ENCODE assay signal across 14 cellular contexts in genomic region chr9:73179594-73179993, GRCh38. TPM values are rescaled to one million over a fixed set of nuclear protein-coding genes. Genes with fewer than 3 reads are reported as not detected.
DNase-seq lines count a peak whose midpoint lies in the region; ATAC-seq, FAIRE-seq and TF ChIP-seq lines count a peak whose summit lies in the region.
"Had no signal": no experiment of that assay in that cellular context is flagged by ENCODE, and none has a peak within 500 bp of the region (broad histone marks: within the 10 kb centered on the region; RNA-seq: fewer than 3 reads in every experiment).

No MANE protein-coding gene starts in this region.

- no peaks in the 10 kb centered on the region for H3K4me1 Mint-ChIP-seq in endothelial cell (ENCODE audit: unreplicated experiment)

- H3K9me3 Mint-ChIP-seq in endothelial cell (ENCODE audit: unreplicated experiment), result no peaks in the 10 kb centered on the region
- H3K9me3 Mint-ChIP-seq: stimulated activated naive CD8-positive, alpha-beta T cell treated with anti-CD3 and anti-CD28 coated beads, Interleukin-15, Interleukin-2, amounts not matched to agents 100 ng/mL and 50 ng/mL, for 24 hours had no signal

- TF ChIP-seq CTCF in fibroblast of mammary gland (conservative IDR thresholded peaks at IDR 0.05; ENCODE audit: control insufficient read depth, insufficient read depth, low read depth, low read length), result no peak
- TF ChIP-seq CTCF in endothelial cell (IDR thresholded peaks at IDR 0.05; ENCODE audit: unreplicated experiment), result no peak

- no peaks in the 10 kb centered on the region for H3K79me2 ChIP-seq in ACC112 (ENCODE audit: control insufficient read depth, insufficient read depth, low read length, unreplicated experiment)

- no peak overlapping the region for H3K27ac ChIP-seq in ACC112 (ENCODE audit: low read depth, low read length)

- DNase-seq in MV-4-11 (lab: John Stamatoyannopoulos, UW), result peak; percentile 14
- peak; percentile 79 for DNase-seq in fibroblast of mammary gland (ENCODE audit: low read depth)
- no peak for DNase-seq in HTR-8/SVneo (ENCODE audit: insufficient read length, low spot score)
- DNase-seq in stimulated activated naive CD4-positive, alpha-beta T cell (lab: John Stamatoyannopoulos, UW), result no peak
- DNase-seq in RKO (ENCODE audit: low spot score), result no peak
- no peak for DNase-seq in endothelial cell (ENCODE audit: low spot score)
- DNase-seq: activated CD4-positive, alpha-beta T cell treated with anti-CD3 and anti-CD28 coated beads, Interleukin-2, amount 50 U/mL, for 1 hour; amygdala; C1 segment of cervical spinal cord; erythroblast; SHP77 had no signal

- H2AFZ ChIP-seq in ACC112 (ENCODE audit: low read length, unreplicated experiment), result peak overlapping the region; percentile 0

- peak; percentile 67 for ATAC-seq in GM21447 (IDR thresholded peaks at IDR 0.05; ENCODE audit: unreplicated experiment)

- H3K4me3 ChIP-seq in ACC112 (ENCODE audit: low read depth, low read length) (no peak overlapping the region; the same call in 1 of the 2 replicates), fibroblast of mammary gland (ENCODE audit: control insufficient read depth, low read depth, low read length) (no peak overlapping the region)

- H3K27me3 ChIP-seq in ACC112 (ENCODE audit: insufficient read depth, low read length), result no peaks in the 10 kb centered on the region

- H3K4me3 Mint-ChIP-seq in endothelial cell (ENCODE audit: unreplicated experiment), result no peak overlapping the region
- H3K4me3 Mint-ChIP-seq: stimulated activated naive CD8-positive, alpha-beta T cell treated with anti-CD3 and anti-CD28 coated beads, Interleukin-15, Interleukin-2, amounts not matched to agents 100 ng/mL and 50 ng/mL, for 24 hours had no signal

- no peaks in the 10 kb centered on the region for H3K36me3 Mint-ChIP-seq in endothelial cell (ENCODE audit: low read depth, unreplicated experiment)

- H3K27ac Mint-ChIP-seq in endothelial cell (ENCODE audit: unreplicated experiment), result no peak overlapping the region
- H3K27ac Mint-ChIP-seq: stimulated activated naive CD8-positive, alpha-beta T cell treated with anti-CD3 and anti-CD28 coated beads, Interleukin-15, Interleukin-2, amounts not matched to agents 100 ng/mL and 50 ng/mL, for 24 hours had no signal

- no peaks in the 10 kb centered on the region for H3K27me3 Mint-ChIP-seq in endothelial cell (ENCODE audit: unreplicated experiment)
- H3K27me3 Mint-ChIP-seq: stimulated activated naive CD8-positive, alpha-beta T cell treated with anti-CD3 and anti-CD28 coated beads, Interleukin-15, Interleukin-2, amounts not matched to agents 100 ng/mL and 50 ng/mL, for 24 hours had no signal

- FAIRE-seq in HTR-8/SVneo (lab: Jason Lieb, UNC), result no peak

- H3K4me1 ChIP-seq in ACC112 (ENCODE audit: control insufficient read depth, insufficient read depth, low read length, unreplicated experiment), result peaks cover 40% of the 10 kb centered on the region

- H3K36me3 ChIP-seq in ACC112 (ENCODE audit: insufficient read depth, low read length), result no peaks in the 10 kb centered on the region

RNA-seq across cellular contexts. Expression of gene ANXA1, which starts 27.9 kb away (rescaled TPM):
- 43.3 TPM for total RNA-seq in endothelial cell (ENCODE audit: unreplicated experiment)

Comparison
In these comparisons a context has a peak if more than half of its experiments do, and no peak if none do; other contexts are left out.
1. DNase-seq: peak in MV-4-11 (single experiment) and fibroblast of mammary gland (single experiment); none in HTR-8/SVneo (single experiment), stimulated activated naive CD4-positive, alpha-beta T cell (0 of 6), RKO (single experiment) and endothelial cell (single experiment).